In the genomic region with DNA sequence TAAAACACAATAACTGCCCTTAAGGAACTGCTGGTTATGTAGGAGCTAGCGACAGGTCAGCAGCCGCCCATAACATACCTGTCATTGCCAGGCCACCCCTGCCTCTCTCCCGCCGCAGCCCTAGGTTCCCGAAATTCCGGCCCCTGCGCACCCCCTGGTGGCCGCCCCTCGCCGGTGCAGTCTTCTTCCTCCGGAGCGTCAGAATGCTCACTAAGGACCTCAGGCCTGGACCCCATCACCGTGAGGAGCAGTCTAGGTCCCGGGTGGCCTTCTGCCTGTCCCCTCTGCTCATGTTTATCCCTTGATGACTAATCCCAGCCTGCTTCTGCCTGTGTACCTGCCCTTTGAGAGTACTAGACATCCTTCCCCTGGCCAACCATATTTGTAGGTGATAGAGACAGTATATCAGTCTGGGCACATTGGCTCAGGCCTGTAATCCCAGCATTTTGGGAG, we compare ENCODE assay signal across 1 cellular context.
TF ChIP-seq lines count a peak whose summit lies in the region.

No MANE protein-coding gene starts in this region.

TF ChIP-seq in GM23338, 12 proteins besides CTCF, POLR2A, EP300 and RAD21 (continued from another document):
- TF ChIP-seq, protein P1, sequence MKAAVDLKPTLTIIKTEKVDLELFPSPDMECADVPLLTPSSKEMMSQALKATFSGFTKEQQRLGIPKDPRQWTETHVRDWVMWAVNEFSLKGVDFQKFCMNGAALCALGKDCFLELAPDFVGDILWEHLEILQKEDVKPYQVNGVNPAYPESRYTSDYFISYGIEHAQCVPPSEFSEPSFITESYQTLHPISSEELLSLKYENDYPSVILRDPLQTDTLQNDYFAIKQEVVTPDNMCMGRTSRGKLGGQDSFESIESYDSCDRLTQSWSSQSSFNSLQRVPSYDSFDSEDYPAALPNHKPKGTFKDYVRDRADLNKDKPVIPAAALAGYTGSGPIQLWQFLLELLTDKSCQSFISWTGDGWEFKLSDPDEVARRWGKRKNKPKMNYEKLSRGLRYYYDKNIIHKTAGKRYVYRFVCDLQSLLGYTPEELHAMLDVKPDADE (IDR thresholded peaks at IDR 0.05): no peak
- TF ChIP-seq JUNB (IDR thresholded peaks at IDR 0.05; ENCODE audit: unreplicated experiment) (no peak), EZH2phosphoT487 (IDR thresholded peaks at IDR 0.05; ENCODE audit: unreplicated experiment) (no peak), STAT1 (IDR thresholded peaks at IDR 0.05; ENCODE audit: unreplicated experiment) (no peak)
- TF ChIP-seq, protein P2, sequence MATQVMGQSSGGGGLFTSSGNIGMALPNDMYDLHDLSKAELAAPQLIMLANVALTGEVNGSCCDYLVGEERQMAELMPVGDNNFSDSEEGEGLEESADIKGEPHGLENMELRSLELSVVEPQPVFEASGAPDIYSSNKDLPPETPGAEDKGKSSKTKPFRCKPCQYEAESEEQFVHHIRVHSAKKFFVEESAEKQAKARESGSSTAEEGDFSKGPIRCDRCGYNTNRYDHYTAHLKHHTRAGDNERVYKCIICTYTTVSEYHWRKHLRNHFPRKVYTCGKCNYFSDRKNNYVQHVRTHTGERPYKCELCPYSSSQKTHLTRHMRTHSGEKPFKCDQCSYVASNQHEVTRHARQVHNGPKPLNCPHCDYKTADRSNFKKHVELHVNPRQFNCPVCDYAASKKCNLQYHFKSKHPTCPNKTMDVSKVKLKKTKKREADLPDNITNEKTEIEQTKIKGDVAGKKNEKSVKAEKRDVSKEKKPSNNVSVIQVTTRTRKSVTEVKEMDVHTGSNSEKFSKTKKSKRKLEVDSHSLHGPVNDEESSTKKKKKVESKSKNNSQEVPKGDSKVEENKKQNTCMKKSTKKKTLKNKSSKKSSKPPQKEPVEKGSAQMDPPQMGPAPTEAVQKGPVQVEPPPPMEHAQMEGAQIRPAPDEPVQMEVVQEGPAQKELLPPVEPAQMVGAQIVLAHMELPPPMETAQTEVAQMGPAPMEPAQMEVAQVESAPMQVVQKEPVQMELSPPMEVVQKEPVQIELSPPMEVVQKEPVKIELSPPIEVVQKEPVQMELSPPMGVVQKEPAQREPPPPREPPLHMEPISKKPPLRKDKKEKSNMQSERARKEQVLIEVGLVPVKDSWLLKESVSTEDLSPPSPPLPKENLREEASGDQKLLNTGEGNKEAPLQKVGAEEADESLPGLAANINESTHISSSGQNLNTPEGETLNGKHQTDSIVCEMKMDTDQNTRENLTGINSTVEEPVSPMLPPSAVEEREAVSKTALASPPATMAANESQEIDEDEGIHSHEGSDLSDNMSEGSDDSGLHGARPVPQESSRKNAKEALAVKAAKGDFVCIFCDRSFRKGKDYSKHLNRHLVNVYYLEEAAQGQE (IDR thresholded peaks at IDR 0.05; ENCODE audit: unreplicated experiment): no peak
